In genomic region chr7:151093748-151094147, GRCh38 we compare ENCODE assay signal across 18 cellular contexts. TPM values are rescaled to one million over a fixed set of nuclear protein-coding genes. Genes with fewer than 3 reads are reported as not detected.
DNase-seq lines count a peak whose midpoint lies in the region; ATAC-seq and TF ChIP-seq lines count a peak whose summit lies in the region.
"Had no signal": no experiment of that assay in that cellular context is flagged by ENCODE, and none has a peak within 500 bp of the region (broad histone marks: within the 10 kb centered on the region; RNA-seq: fewer than 3 reads in every experiment).

No MANE protein-coding gene starts in this region.

- H3K36me3 Mint-ChIP-seq in glutamatergic neuron (ENCODE audit: unreplicated experiment): peaks cover 5% of the 10 kb centered on the region
- H3K36me3 Mint-ChIP-seq in CD4-positive, alpha-beta memory T cell: no peaks in the 10 kb centered on the region
- H3K36me3 Mint-ChIP-seq: CD8-positive, alpha-beta T cell had no signal

- H3K79me1 ChIP-seq in neuronal stem cell (ENCODE audit: low read depth, low read length): peaks cover 18% of the 10 kb centered on the region

- H2BK120ac ChIP-seq in neuronal stem cell (ENCODE audit: low read depth, low read length): no peak overlapping the region

- H3K27ac ChIP-seq in BLaER1 treated with 17β-estradiol and CSF1 and Interleukin-3, amounts not matched to agents 10 nM and 100 nM: no peak overlapping the region
- no peak overlapping the region for H3K27ac ChIP-seq in HEK293 (ENCODE audit: extremely low read depth, low read depth, low read length)
- no peak overlapping the region for H3K27ac ChIP-seq in neuronal stem cell (replicated peaks; ENCODE audit: low read length)
- H3K27ac ChIP-seq in CD4-positive, alpha-beta memory T cell (ENCODE audit: low read depth, low read length): no peak overlapping the region
- no peak overlapping the region for H3K27ac ChIP-seq in SJCRH30

- no peak overlapping the region for H3K4me3 ChIP-seq in BLaER1 treated with 17β-estradiol and CSF1 and Interleukin-3, amounts not matched to agents 10 nM and 100 nM
- no peak overlapping the region for H3K4me3 ChIP-seq in HEK293 (ENCODE audit: low read depth, low read length)
- no peak overlapping the region for H3K4me3 ChIP-seq in neuronal stem cell (ENCODE audit: low read length in 2 of 2)
- H3K4me3 ChIP-seq in CD4-positive, alpha-beta memory T cell (ENCODE audit: low read length in 2 of 2): no peak overlapping the region
- H3K4me3 ChIP-seq in SJCRH30: no peak overlapping the region
- H3K4me3 ChIP-seq: GM12878, GM23248 had no signal

- DNase-seq in glutamatergic neuron: no peak
- no peak for DNase-seq in neuronal stem cell (ENCODE audit: low spot score)
- DNase-seq in CD4-positive, alpha-beta memory T cell: no peak
- no peak for DNase-seq in anterior cingulate cortex (lab: John Stamatoyannopoulos, UW)
- DNase-seq in SJCRH30: no peak
- DNase-seq: ACHN; BE2C; Calu3; CD8-positive, alpha-beta T cell; DMS79 treated with DMSO at 0.1 percent for 48 hours; GM23248; KG1 had no signal

- H4K8ac ChIP-seq in neuronal stem cell (ENCODE audit: low read depth, low read length): no peak overlapping the region

- H3K4me1 Mint-ChIP-seq in glutamatergic neuron (ENCODE audit: low read depth, unreplicated experiment): peaks cover 49% of the 10 kb centered on the region
- peaks cover 7 to 17% (median 12%) of the 10 kb centered on the region in 4 donors for H3K4me1 Mint-ChIP-seq in CD4-positive, alpha-beta memory T cell

- H4K91ac ChIP-seq in neuronal stem cell (ENCODE audit: low read depth, low read length, poor library complexity): no peak overlapping the region

- H3K27me3 Mint-ChIP-seq in glutamatergic neuron (ENCODE audit: unreplicated experiment): peaks cover 19% of the 10 kb centered on the region
- H3K27me3 Mint-ChIP-seq in CD4-positive, alpha-beta memory T cell: no peaks in the 10 kb centered on the region

- H3K4me3 Mint-ChIP-seq in glutamatergic neuron (ENCODE audit: unreplicated experiment): peak overlapping the region; percentile 81
- no peak overlapping the region for H3K4me3 Mint-ChIP-seq in CD4-positive, alpha-beta memory T cell
- H3K4me3 Mint-ChIP-seq: CD14-positive monocyte; CD8-positive, alpha-beta T cell had no signal

- CTCF ChIA-PET in HEK293 (lab: Yijun Ruan, JAX): interaction anchor here (0.6 to 4.9 kb wide), 5 partner anchors 13 to 84 kb away, joined by 3 to 43 read pairs (median 3); no protein-coding TSS in a partner anchor
- CTCF ChIA-PET in CD4-positive, alpha-beta memory T cell (lab: Charles Lee; ENCODE audit: partially characterized antibody): interaction anchor here (0.6 to 5.3 kb wide), 4 partner anchors 12 to 75 kb away, joined by 3 to 27 read pairs (median 3); no protein-coding TSS in a partner anchor

- TF ChIP-seq CTCF in HEK293 (tag by site-specific recombination; IDR thresholded peaks at IDR 0.05): no peak
- TF ChIP-seq CTCF in glutamatergic neuron (IDR thresholded peaks at IDR 0.05; ENCODE audit: partially characterized antibody, unreplicated experiment): no peak

- H3K9me3 Mint-ChIP-seq in glutamatergic neuron (ENCODE audit: unreplicated experiment): peaks cover 15% of the 10 kb centered on the region
- H3K9me3 Mint-ChIP-seq in CD4-positive, alpha-beta memory T cell: no peaks in the 10 kb centered on the region
- H3K9me3 Mint-ChIP-seq: CD8-positive, alpha-beta T cell had no signal

- intact Hi-C loops in CD4-positive, alpha-beta memory T cell (cut with micrococcal nuclease): no loop called here

- H3K4me1 ChIP-seq in BLaER1 treated with 17β-estradiol and CSF1 and Interleukin-3, amounts not matched to agents 10 nM and 100 nM: peaks cover 67 to 93% (median 78%) of the 10 kb centered on the region in 10 experiments
- H3K4me1 ChIP-seq in HEK293 (ENCODE audit: control insufficient read depth, insufficient read depth, low read length): peaks cover 4% of the 10 kb centered on the region; the same call in 1 of the 2 replicates
- peaks cover 10 to 11% of the 10 kb centered on the region in 2 donors for H3K4me1 ChIP-seq in neuronal stem cell (ENCODE audit: control insufficient read depth in 2 of 2, insufficient read depth in 1 of 2, low read depth in 1 of 2, low read length in 2 of 2)
- peaks cover 8% of the 10 kb centered on the region for H3K4me1 ChIP-seq in CD4-positive, alpha-beta memory T cell (ENCODE audit: insufficient read depth, low read length)
- H3K4me1 ChIP-seq in SJCRH30: peaks cover 9% of the 10 kb centered on the region

- no peak overlapping the region for H2AFZ ChIP-seq in neuronal stem cell (ENCODE audit: low read length)
- H2AFZ ChIP-seq: GM23248 had no signal

- H3K14ac ChIP-seq in neuronal stem cell (ENCODE audit: low read length): no peak overlapping the region

- peaks cover 81 to 100% (median 94%) of the 10 kb centered on the region in 11 experiments for H4K20me1 ChIP-seq in BLaER1 treated with 17β-estradiol and CSF1 and Interleukin-3, amounts not matched to agents 10 nM and 100 nM

- H2BK15ac ChIP-seq in neuronal stem cell (ENCODE audit: low read length): no peak overlapping the region

- H3K23ac ChIP-seq in neuronal stem cell (ENCODE audit: low read depth, low read length, poor library complexity): peak overlapping the region; percentile 10

- H2BK12ac ChIP-seq in neuronal stem cell (ENCODE audit: low read length): no peak overlapping the region

- WGBS in neuronal stem cell (ENCODE audit: extremely low coverage in 2 of 2, insufficient read length in 2 of 2, insufficient replicate concordance in 1 of 2), 2 donors: no CpG with 5 or more reads among the region's 6 CpGs

- H3K36me3 ChIP-seq in BLaER1 treated with 17β-estradiol and CSF1 and Interleukin-3, amounts not matched to agents 10 nM and 100 nM: peaks cover 0 to 54% (median 5%) of the 10 kb centered on the region in 11 experiments; a peak in 11 of 22 replicates
- peaks cover 0 to 48% of the 10 kb centered on the region in 2 experiments; a peak in 2 of 3 replicates for H3K36me3 ChIP-seq in HEK293 (ENCODE audit: control insufficient read depth in 2 of 2, insufficient read depth in 1 of 2, low read length in 2 of 2)
- H3K36me3 ChIP-seq in neuronal stem cell (replicated peaks in 1 of 2; ENCODE audit: control insufficient read depth in 2 of 2, insufficient read depth in 2 of 2, low read length in 2 of 2): peaks cover 5 to 53% of the 10 kb centered on the region in 2 donors
- no peaks in the 10 kb centered on the region for H3K36me3 ChIP-seq in CD4-positive, alpha-beta memory T cell (ENCODE audit: insufficient read depth, low read length)
- peaks cover 13% of the 10 kb centered on the region for H3K36me3 ChIP-seq in SJCRH30

- no peak overlapping the region for H3K4ac ChIP-seq in neuronal stem cell (ENCODE audit: low read length)

- POLR2A ChIA-PET in HEK293 (lab: Yijun Ruan, JAX): no interaction called here
- POLR2A ChIA-PET in CD4-positive, alpha-beta memory T cell (lab: Charles Lee; ENCODE audit: partially characterized antibody): interaction anchor here (0.7 to 2.4 kb wide), 2 partner anchors 13 to 65 kb away, joined by 3 to 7 read pairs; partner anchors contain the start of genes ABCB8 and FASTK

- H3K9me3 ChIP-seq in BLaER1 treated with 17β-estradiol and CSF1 and Interleukin-3, amounts not matched to agents 10 nM and 100 nM (replicated peaks in 1 of 11): no peaks in the 10 kb centered on the region
- H3K9me3 ChIP-seq in HEK293 (ENCODE audit: control insufficient read depth, insufficient read depth, low read depth, low read length) (no peaks in the 10 kb centered on the region), neuronal stem cell (replicated peaks in 1 of 2; ENCODE audit: control insufficient read depth in 2 of 2, insufficient read depth in 1 of 2, low read depth in 1 of 2, low read length in 2 of 2) (no peaks in the 10 kb centered on the region), SJCRH30 (replicated peaks) (no peaks in the 10 kb centered on the region)
- no peaks in the 10 kb centered on the region for H3K9me3 ChIP-seq in CD4-positive, alpha-beta memory T cell (ENCODE audit: control insufficient read depth in 1 of 2, low read length in 2 of 2)
- H3K9me3 ChIP-seq: BE2C had no signal

- H3K9ac ChIP-seq in BLaER1 treated with 17β-estradiol and CSF1 and Interleukin-3, amounts not matched to agents 10 nM and 100 nM: peak overlapping the region in 4 of 11 experiments; percentile 11 to 57 (median 40); a peak in 5 of 22 replicates
- H3K9ac ChIP-seq in neuronal stem cell (ENCODE audit: low read depth, low read length, poor library complexity): no peak overlapping the region
- H3K9ac ChIP-seq: GM23248 had no signal

- peaks cover 0 to 13% (median 2%) of the 10 kb centered on the region in 11 experiments; a peak in 9 of 22 replicates for H3K27me3 ChIP-seq in BLaER1 treated with 17β-estradiol and CSF1 and Interleukin-3, amounts not matched to agents 10 nM and 100 nM
- no peaks in the 10 kb centered on the region for H3K27me3 ChIP-seq in neuronal stem cell (ENCODE audit: control insufficient read depth in 3 of 3, insufficient read depth in 3 of 3, low read depth in 1 of 3, low read length in 3 of 3)
- H3K27me3 ChIP-seq in CD4-positive, alpha-beta memory T cell (ENCODE audit: insufficient read depth, low read length): no peaks in the 10 kb centered on the region
- no peaks in the 10 kb centered on the region for H3K27me3 ChIP-seq in SJCRH30
- H3K27me3 ChIP-seq: BE2C had no signal

- ATAC-seq in activated CD4-positive, CD25-positive, alpha-beta regulatory T cell treated with anti-CD3 and anti-CD28 coated beads, Interleukin-2, amount 50 U/mL, for 24 hours: no peak
- ATAC-seq: CD8-positive, alpha-beta T cell; GM12878; HCT116 had no signal

- no peak overlapping the region for H2BK5ac ChIP-seq in neuronal stem cell (ENCODE audit: low read length)

- no peak overlapping the region for H3K18ac ChIP-seq in neuronal stem cell (ENCODE audit: low read length)

- no peak overlapping the region for H3K27ac Mint-ChIP-seq in glutamatergic neuron (ENCODE audit: unreplicated experiment)
- H3K27ac Mint-ChIP-seq in CD4-positive, alpha-beta memory T cell: peak overlapping the region in 1 of 7 donors; percentile 13
- H3K27ac Mint-ChIP-seq: CD14-positive monocyte; CD8-positive, alpha-beta T cell had no signal

- peak overlapping the region in 8 of 11 experiments; percentile 1 to 98 (median 34); a peak in 10 of 22 replicates for H3K4me2 ChIP-seq in BLaER1 treated with 17β-estradiol and CSF1 and Interleukin-3, amounts not matched to agents 10 nM and 100 nM
- no peak overlapping the region for H3K4me2 ChIP-seq in neuronal stem cell (ENCODE audit: insufficient read depth, low read length, poor library complexity, severe bottlenecking)

- H2AK5ac ChIP-seq in neuronal stem cell (ENCODE audit: low read depth, low read length): no peak overlapping the region

RNA-seq across cellular contexts. Expression of gene AGAP3, which starts 7.5 kb away (rescaled TPM):
- total RNA-seq in glutamatergic neuron (ENCODE audit: unreplicated experiment): 406 TPM
- 45.7 TPM for polyA plus RNA-seq in neuronal stem cell (2013, experiment 1 of 2)
- polyA plus RNA-seq in neuronal stem cell (2013, experiment 2 of 2): 45.5 TPM
- total RNA-seq in CD4-positive, alpha-beta memory T cell: 10 to 100 TPM; 52.9 to 65.8 TPM
- 1 to 10 TPM; 3.0 to 9.5 TPM for polyA plus RNA-seq in CD4-positive, alpha-beta memory T cell
- total RNA-seq in SJCRH30 (2014; rRNA removed; shearing (Covaris generic)): 59.7 and 62.9 TPM in 2 replicates

RNA-seq across cellular contexts. Expression of gene TMUB1, which starts 10.5 kb away (rescaled TPM):
- total RNA-seq in glutamatergic neuron (ENCODE audit: unreplicated experiment): 45.7 TPM
- 45.7 TPM for polyA plus RNA-seq in neuronal stem cell (2013, experiment 1 of 2)
- polyA plus RNA-seq in neuronal stem cell (2013, experiment 2 of 2): 44.8 TPM
- 10 to 100 TPM; 42.6 to 48.7 TPM for total RNA-seq in CD4-positive, alpha-beta memory T cell
- polyA plus RNA-seq in CD4-positive, alpha-beta memory T cell: 10 to 100 TPM; 48.9 to 66.7 TPM
- total RNA-seq in SJCRH30 (2014; rRNA removed; shearing (Covaris generic)): 43.5 and 44.2 TPM in 2 replicates

RNA-seq across cellular contexts. Expression of gene FASTK, which starts 13.1 kb away (rescaled TPM):
- total RNA-seq in glutamatergic neuron (ENCODE audit: unreplicated experiment): 64.7 TPM
- polyA plus RNA-seq in neuronal stem cell (2013, experiment 1 of 2): 40.4 TPM
- 40.8 TPM for polyA plus RNA-seq in neuronal stem cell (2013, experiment 2 of 2)
- 100 to 1,000 TPM; 123 to 126 TPM for total RNA-seq in CD4-positive, alpha-beta memory T cell
- polyA plus RNA-seq in CD4-positive, alpha-beta memory T cell: 10 to 100 TPM; 51.2 to 62.2 TPM
- total RNA-seq in SJCRH30 (2014; rRNA removed; shearing (Covaris generic)): 62.2 and 92.8 TPM in 2 replicates

RNA-seq across cellular contexts. Expression of gene SLC4A2, which starts 34.4 kb away (rescaled TPM):
- 99.4 TPM for total RNA-seq in glutamatergic neuron (ENCODE audit: unreplicated experiment)
- polyA plus RNA-seq in neuronal stem cell (2013, experiment 1 of 2): 47.2 TPM
- 44.5 TPM for polyA plus RNA-seq in neuronal stem cell (2013, experiment 2 of 2)
- total RNA-seq in CD4-positive, alpha-beta memory T cell: 10 to 100 TPM; 82.7 to 84.7 TPM
- polyA plus RNA-seq in CD4-positive, alpha-beta memory T cell: 10 to 100 TPM; 12.8 to 24.3 TPM
- total RNA-seq in SJCRH30 (2014; rRNA removed; shearing (Covaris generic)): 129 and 132 TPM in 2 replicates

RNA-seq across cellular contexts. Expression of gene CDK5, which starts 36.1 kb away (rescaled TPM):
- total RNA-seq in glutamatergic neuron (ENCODE audit: unreplicated experiment): 52.9 TPM
- polyA plus RNA-seq in neuronal stem cell (2013, experiment 1 of 2): 14.1 TPM
- 13.9 TPM for polyA plus RNA-seq in neuronal stem cell (2013, experiment 2 of 2)
- total RNA-seq in CD4-positive, alpha-beta memory T cell: 1 to 10 TPM; 6.3 to 7.5 TPM
- 10 to 100 TPM; 10.8 to 15.2 TPM for polyA plus RNA-seq in CD4-positive, alpha-beta memory T cell
- total RNA-seq in SJCRH30 (2014; rRNA removed; shearing (Covaris generic)): 34.3 and 39.2 TPM in 2 replicates
